24 cellular contexts compared by ENCODE assay signal in the genomic region with DNA sequence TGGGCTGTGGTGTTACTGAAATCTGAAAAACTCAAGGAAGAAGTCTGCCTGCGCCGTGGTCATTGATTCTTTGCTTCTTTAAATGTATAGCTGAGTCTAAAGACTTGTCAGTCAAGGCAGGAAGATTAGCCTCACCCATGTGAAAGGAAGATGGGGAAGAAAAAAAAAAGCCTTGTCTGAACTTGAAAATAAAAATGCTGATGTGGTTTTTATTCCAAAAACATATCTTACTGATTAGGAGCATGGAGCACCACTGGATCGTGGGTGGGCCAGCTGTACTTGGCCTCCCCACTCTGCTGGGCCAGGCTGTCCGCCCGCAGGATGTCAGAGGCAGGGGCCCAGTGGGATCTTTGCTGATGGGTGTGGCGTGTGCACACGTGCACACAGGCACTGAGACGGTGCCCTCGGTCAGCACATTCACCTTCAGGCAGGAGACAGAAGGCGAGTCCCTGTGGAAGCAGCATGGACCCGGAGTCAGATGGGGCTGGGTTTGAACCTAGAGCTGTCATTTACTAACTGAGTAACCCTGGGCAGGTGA.
DNase-seq lines count a peak whose midpoint lies in the region; TF ChIP-seq lines count a peak whose summit lies in the region.
"Had no signal": no experiment of that assay in that cellular context is flagged by ENCODE, and none has a peak within 500 bp of the region (broad histone marks: within the 10 kb centered on the region; RNA-seq: fewer than 3 reads in every experiment).

No MANE protein-coding gene starts in this region.

- H3K27ac Mint-ChIP-seq in endothelial cell (ENCODE audit: unreplicated experiment) (peak overlapping the region; percentile 89), type B pancreatic cell (peak overlapping the region; percentile 42)
- H3K27ac Mint-ChIP-seq: activated CD4-positive, alpha-beta T cell treated with anti-CD3 and anti-CD28 coated beads for 36 hours; activated CD8-positive, alpha-beta T cell treated with anti-CD3 and anti-CD28 coated beads, Interleukin-2, amount 10 ng/mL, durations not matched to agents 7 days and 5 days; activated T-helper 2 cell treated with anti-CD3 and anti-CD28 coated beads, Interferon-gamma antibody, Interleukin-2, Interleukin-4, amounts not matched to agents 10 μg/mL and 5 μg/mL and 100 μg/mL, durations not matched to agents 14 hours and 24 hours and 36 hours; B cell; CD8-positive, alpha-beta T cell; stimulated activated memory B cell treated with anti-CD40 and anti-IgM and Interleukin-4, amounts not matched to agents 10 μg/mL and 1 μg/mL and 100 μg/mL, for 72 hours had no signal

- 0 out of 2 replicates have a peak overlapping the region, but pooled peaks have one; percentile 14 for H3K27ac ChIP-seq in RWPE1
- H3K27ac ChIP-seq: brain microvascular endothelial cell, ovary, Peyer's patch had no signal

- CTCF ChIA-PET in RWPE1 (lab: Yijun Ruan, JAX) = interaction anchor here (0.7 to 2.7 kb wide), 4 partner anchors 20 to 90 kb away, joined by 3 to 13 read pairs (median 6); no protein-coding TSS in a partner anchor

- no peak for DNase-seq in RWPE1 (ENCODE audit: low spot score)
- no peak for DNase-seq in endothelial cell (ENCODE audit: low spot score)
- peak; percentile 8 for DNase-seq in mucosa of gallbladder (ENCODE audit: low spot score)
- no peak for DNase-seq in type B pancreatic cell (ENCODE audit: extremely low spot score, unreplicated experiment)
- DNase-seq in NCI-H2227 (lab: John Stamatoyannopoulos, UW; ENCODE audit: unreplicated experiment) = no peak
- no peak for DNase-seq in NCI-H345 treated with DMSO at 0.1 percent for 48 hours (lab: John Stamatoyannopoulos, UW; ENCODE audit: unreplicated experiment)
- no peak for DNase-seq in activated T-cell treated with anti-CD3 and anti-CD28 coated beads for 4 hours
- DNase-seq: ACHN; activated CD4-positive, alpha-beta T cell treated with anti-CD3 and anti-CD28 coated beads for 36 hours; activated CD8-positive, alpha-beta T cell treated with anti-CD3 and anti-CD28 coated beads, Interleukin-2, amount 10 ng/mL, durations not matched to agents 7 days and 5 days; activated naive CD4-positive, alpha-beta T cell treated with anti-CD3 and anti-CD28 coated beads, Interleukin-2, amount 50 U/mL, for 16 hours; brain microvascular endothelial cell; GOT3; KG1; left ventricle myocardium superior; NCI-H526 treated with DMSO at 0.1 percent for 48 hours; Peyer's patch; SIG-M5 had no signal

- H3K27me3 Mint-ChIP-seq in endothelial cell (ENCODE audit: unreplicated experiment) = peaks cover 27% of the 10 kb centered on the region
- H3K27me3 Mint-ChIP-seq in type B pancreatic cell = peaks cover 42% of the 10 kb centered on the region

- peaks cover 17% of the 10 kb centered on the region for H3K4me1 Mint-ChIP-seq in endothelial cell (ENCODE audit: unreplicated experiment)
- H3K4me1 Mint-ChIP-seq in type B pancreatic cell (ENCODE audit: unreplicated experiment) = peaks cover 24% of the 10 kb centered on the region

- H3K36me3 Mint-ChIP-seq in endothelial cell (ENCODE audit: low read depth, unreplicated experiment) (peaks cover 3% of the 10 kb centered on the region), type B pancreatic cell (peaks cover 4% of the 10 kb centered on the region)

- TF ChIP-seq CTCF in RWPE1 (conservative IDR thresholded peaks at IDR 0.05; ENCODE audit: low read depth) (no peak), endothelial cell (IDR thresholded peaks at IDR 0.05; ENCODE audit: unreplicated experiment) (no peak), type B pancreatic cell (conservative IDR thresholded peaks at IDR 0.05) (no peak)

- H3K4me3 Mint-ChIP-seq in endothelial cell (ENCODE audit: unreplicated experiment) = no peak overlapping the region
- peak overlapping the region; percentile 51 for H3K4me3 Mint-ChIP-seq in type B pancreatic cell
- H3K4me3 Mint-ChIP-seq: activated CD4-positive, alpha-beta T cell treated with anti-CD3 and anti-CD28 coated beads for 36 hours; activated CD8-positive, alpha-beta T cell treated with anti-CD3 and anti-CD28 coated beads, Interleukin-2, amount 10 ng/mL, durations not matched to agents 7 days and 5 days; B cell; CD8-positive, alpha-beta T cell; naive thymus-derived CD4-positive, alpha-beta T cell; stimulated activated memory B cell treated with anti-CD40 and anti-IgM and Interleukin-4, amounts not matched to agents 10 μg/mL and 1 μg/mL and 100 μg/mL, for 72 hours had no signal

- POLR2A ChIA-PET in RWPE1 (lab: Yijun Ruan, JAX; ENCODE audit: low non-redundant PET) = interaction anchor here (0.5 kb wide), 1 partner anchor 117 kb away, joined by 3 read pairs; no protein-coding TSS in a partner anchor

- H3K9me3 Mint-ChIP-seq in endothelial cell (ENCODE audit: unreplicated experiment) (no peaks in the 10 kb centered on the region), type B pancreatic cell (no peaks in the 10 kb centered on the region)
- H3K9me3 Mint-ChIP-seq: activated T-helper 2 cell treated with anti-CD3 and anti-CD28 coated beads, Interferon-gamma antibody, Interleukin-2, Interleukin-4, amounts not matched to agents 10 μg/mL and 5 μg/mL and 100 μg/mL, durations not matched to agents 14 hours and 24 hours and 36 hours had no signal
